ENCODE assay signal across 23 cellular contexts in the genomic region with DNA sequence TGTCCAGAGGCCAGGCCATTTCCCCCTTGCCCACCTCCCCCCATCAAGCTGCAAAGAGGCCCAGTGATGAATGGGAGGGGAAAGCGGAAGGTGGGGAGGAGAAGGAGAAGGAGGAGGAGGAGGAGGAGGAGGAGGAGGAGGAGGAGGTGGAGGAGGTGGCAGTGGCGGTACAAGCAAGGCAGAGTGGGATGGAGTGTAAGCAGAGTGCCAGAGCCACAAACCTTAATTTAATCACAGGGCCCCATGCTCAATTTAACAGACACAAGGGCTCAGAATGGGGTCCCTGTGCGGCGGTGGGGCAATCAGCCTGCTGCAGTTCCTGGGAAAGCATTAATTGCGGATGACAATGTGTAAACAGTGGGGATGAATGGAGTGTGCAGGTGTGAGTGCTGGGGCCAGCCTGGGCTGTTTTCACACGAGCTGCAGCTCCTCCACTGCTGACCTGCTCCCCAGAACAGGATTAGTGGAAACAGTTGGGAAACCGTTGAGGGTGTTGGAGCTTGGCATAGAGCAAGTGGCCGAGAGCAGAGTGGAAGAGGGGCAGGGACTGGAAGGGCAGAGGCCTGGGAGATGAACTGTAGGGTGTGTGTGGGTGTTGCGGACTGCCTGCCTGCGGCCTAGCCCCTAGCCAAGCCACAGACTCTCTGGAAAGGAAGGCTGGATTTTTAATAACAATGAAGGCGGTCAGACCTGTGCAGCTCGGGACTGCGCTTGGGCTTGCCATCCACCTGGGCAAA. TPM values are rescaled to one million over a fixed set of nuclear protein-coding genes. Genes with fewer than 3 reads are reported as not detected.
DNase-seq lines count a peak whose midpoint lies in the region; FAIRE-seq and TF ChIP-seq lines count a peak whose summit lies in the region.
"Had no signal": no experiment of that assay in that cellular context is flagged by ENCODE, and none has a peak within 500 bp of the region (broad histone marks: within the 10 kb centered on the region; RNA-seq: fewer than 3 reads in every experiment).

No MANE protein-coding gene starts in this region.

- TF ChIP-seq CTCF in progenitor cell of endocrine pancreas (IDR thresholded peaks at IDR 0.05; ENCODE audit: unreplicated experiment): no peak

- no peak overlapping the region for H3K4me3 Mint-ChIP-seq in progenitor cell of endocrine pancreas (ENCODE audit: low read depth)
- H3K4me3 Mint-ChIP-seq: activated CD4-positive, alpha-beta T cell treated with anti-CD3 and anti-CD28 coated beads, Interleukin-2, amount 10 ng/mL, durations not matched to agents 24 days and 14 days; naive thymus-derived CD4-positive, alpha-beta T cell had no signal

- FAIRE-seq in GM19239 (lab: Jason Lieb, UNC): no peak
- FAIRE-seq: GM12891 had no signal

- no peak overlapping the region for H3K27ac Mint-ChIP-seq in progenitor cell of endocrine pancreas
- H3K27ac Mint-ChIP-seq: activated CD4-positive, alpha-beta T cell treated with anti-CD3 and anti-CD28 coated beads, Interleukin-2, amount 10 ng/mL, durations not matched to agents 24 days and 14 days had no signal

- H3K9me3 Mint-ChIP-seq in progenitor cell of endocrine pancreas (ENCODE audit: low read depth): no peaks in the 10 kb centered on the region
- H3K9me3 Mint-ChIP-seq: activated CD4-positive, alpha-beta T cell treated with anti-CD3 and anti-CD28 coated beads, Interleukin-2, amount 10 ng/mL, durations not matched to agents 24 days and 14 days; naive thymus-derived CD4-positive, alpha-beta T cell had no signal

- H3K36me3 Mint-ChIP-seq in progenitor cell of endocrine pancreas (ENCODE audit: insufficient read depth): no peaks in the 10 kb centered on the region
- H3K36me3 Mint-ChIP-seq: naive thymus-derived CD4-positive, alpha-beta T cell had no signal

- no peaks in the 10 kb centered on the region for H3K27me3 Mint-ChIP-seq in progenitor cell of endocrine pancreas

- DNase-seq in NCI-H1694 treated with DMSO at 0.1 percent for 48 hours (lab: John Stamatoyannopoulos, UW): peak; percentile 33
- no peak for DNase-seq in NCI-H1694 (lab: John Stamatoyannopoulos, UW)
- DNase-seq in NCI-H2107 treated with DMSO at 0.1 percent for 48 hours (lab: John Stamatoyannopoulos, UW; ENCODE audit: unreplicated experiment): peak; percentile 99
- DNase-seq in SHP77 (lab: John Stamatoyannopoulos, UW): peak; percentile 56 to 70
- peak; percentile 38 for DNase-seq in progenitor cell of endocrine pancreas (ENCODE audit: low spot score, unreplicated experiment)
- DNase-seq in cortex of kidney (lab: John Stamatoyannopoulos, UW): no peak
- DNase-seq in central memory CD4-positive, alpha-beta T cell: no peak
- DNase-seq in GM19239 (ENCODE audit: insufficient read length, low spot score): no peak
- DNase-seq: 8988T; activated CD4-positive, alpha-beta T cell treated with anti-CD3 and anti-CD28 coated beads, Interleukin-2, amount 10 ng/mL, durations not matched to agents 24 days and 14 days; activated CD8-positive, alpha-beta memory T cell treated with anti-CD3 and anti-CD28 coated beads, Interleukin-2, amount 50 U/mL, for 4 hours; activated gamma-delta T cell; erythroblast; foreskin melanocyte; kidney glomerular epithelial cell; mesendoderm; naive thymus-derived CD4-positive, alpha-beta T cell; NCI-H2171; SW 1271 had no signal

- H3K4me1 Mint-ChIP-seq in progenitor cell of endocrine pancreas (ENCODE audit: low read depth): peaks cover 11% of the 10 kb centered on the region
- H3K4me1 Mint-ChIP-seq: activated CD4-positive, alpha-beta T cell treated with anti-CD3 and anti-CD28 coated beads, Interleukin-2, amount 10 ng/mL, durations not matched to agents 24 days and 14 days; naive thymus-derived CD4-positive, alpha-beta T cell had no signal

RNA-seq across cellular contexts. Expression of a gene that starts 36.4 kb away (rescaled TPM):
- total RNA-seq in progenitor cell of endocrine pancreas: 10.1 and 10.9 TPM in 2 replicates
- total RNA-seq: activated CD4-positive, alpha-beta T cell treated with anti-CD3 and anti-CD28 coated beads, Interleukin-2, amount 10 ng/mL, durations not matched to agents 24 days and 14 days had no signal

RNA-seq across cellular contexts. Expression of a gene that starts 45.8 kb away (rescaled TPM):
- total RNA-seq in progenitor cell of endocrine pancreas: not detected in 2 replicates
- total RNA-seq: activated CD4-positive, alpha-beta T cell treated with anti-CD3 and anti-CD28 coated beads, Interleukin-2, amount 10 ng/mL, durations not matched to agents 24 days and 14 days; dermis microvascular lymphatic vessel endothelial cell; naive thymus-derived CD4-positive, alpha-beta T cell; prostate gland; urinary bladder had no signal

Comparison
In these comparisons a context has a peak if more than half of its experiments do, and no peak if none do; other contexts are left out.
1. DNase-seq: peak in NCI-H1694 treated with DMSO at 0.1 percent for 48 hours (single experiment), NCI-H2107 treated with DMSO at 0.1 percent for 48 hours (single experiment), SHP77 (2 of 2) and progenitor cell of endocrine pancreas (single experiment); none in NCI-H1694 (single experiment), cortex of kidney (single experiment), central memory CD4-positive, alpha-beta T cell (single experiment) and GM19239 (single experiment).